ENCODE assay signal across 13 cellular contexts in genomic region chr1:11940260-11940921, GRCh38. TPM values are rescaled to one million over a fixed set of nuclear protein-coding genes. Genes with fewer than 3 reads are reported as not detected.
A peak's percentile ranks its signal among the peaks of the same experiment; 100 is the strongest.
DNase-seq lines count a peak whose midpoint lies in the region; ATAC-seq and TF ChIP-seq lines count a peak whose summit lies in the region.
"Had no signal": no experiment of that assay in that cellular context is flagged by ENCODE, and none has a peak within 500 bp of the region (broad histone marks: within the 10 kb centered on the region; RNA-seq: fewer than 3 reads in every experiment).

No MANE protein-coding gene starts in this region.

- H3K9ac ChIP-seq in colonic mucosa (ENCODE audit: low read depth in 2 of 2, low read length in 2 of 2) = no peak overlapping the region

- H3K9me3 Mint-ChIP-seq in activated CD4-positive, alpha-beta memory T cell treated with anti-CD3 and anti-CD28 coated beads, Interleukin-2, amount 10 ng/mL, durations not matched to agents 7 days and 5 days = no peaks in the 10 kb centered on the region
- H3K9me3 Mint-ChIP-seq: activated naive CD4-positive, alpha-beta T cell treated with anti-CD3 and anti-CD28 coated beads, Interleukin-2, amount 50 U/mL, for 72 hours; stimulated activated effector memory CD8-positive, alpha-beta T cell treated with anti-CD3 and anti-CD28 coated beads, Interleukin-12 subunit alpha, Interleukin-12 subunit beta, amount 100 ng/mL, for 72 hours had no signal

- H3K27ac Mint-ChIP-seq in activated CD4-positive, alpha-beta memory T cell treated with anti-CD3 and anti-CD28 coated beads, Interleukin-2, amount 10 ng/mL, durations not matched to agents 7 days and 5 days = no peak overlapping the region
- H3K27ac Mint-ChIP-seq: activated CD4-positive, alpha-beta T cell treated with anti-CD3 and anti-CD28 coated beads for 36 hours; activated naive CD4-positive, alpha-beta T cell treated with anti-CD3 and anti-CD28 coated beads, Interleukin-2, amount 50 U/mL, for 72 hours; stimulated activated effector memory CD8-positive, alpha-beta T cell treated with anti-CD3 and anti-CD28 coated beads, Interleukin-12 subunit alpha, Interleukin-12 subunit beta, amount 100 ng/mL, for 72 hours had no signal

- no peaks in the 10 kb centered on the region for H3K9me3 ChIP-seq in colonic mucosa

- CTCF ChIA-PET in activated CD4-positive, alpha-beta memory T cell treated with anti-CD3 and anti-CD28 coated beads, Interleukin-2, amount 10 ng/mL, durations not matched to agents 7 days and 5 days (lab: Charles Lee) = no interaction called here

- POLR2A ChIA-PET in activated CD4-positive, alpha-beta memory T cell treated with anti-CD3 and anti-CD28 coated beads, Interleukin-2, amount 10 ng/mL, durations not matched to agents 7 days and 5 days (lab: Charles Lee) = interaction anchor here (7.9 kb wide), 1 partner anchor 32 kb away, joined by 121 read pairs; no protein-coding TSS in a partner anchor

- peak; percentile 95 for ATAC-seq in left lobe of liver
- ATAC-seq: activated CD4-positive, alpha-beta T cell treated with anti-CD3 and anti-CD28 coated beads for 36 hours; activated naive CD4-positive, alpha-beta T cell treated with anti-CD3 and anti-CD28 coated beads, Interleukin-2, amount 50 U/mL, for 72 hours; stimulated activated effector memory CD8-positive, alpha-beta T cell treated with anti-CD3 and anti-CD28 coated beads, Interleukin-12 subunit alpha, Interleukin-12 subunit beta, amount 100 ng/mL, for 72 hours had no signal

- no peak overlapping the region for H3K4me3 Mint-ChIP-seq in activated CD4-positive, alpha-beta memory T cell treated with anti-CD3 and anti-CD28 coated beads, Interleukin-2, amount 10 ng/mL, durations not matched to agents 7 days and 5 days
- H3K4me3 Mint-ChIP-seq: activated CD4-positive, alpha-beta T cell treated with anti-CD3 and anti-CD28 coated beads for 36 hours; stimulated activated effector memory CD8-positive, alpha-beta T cell treated with anti-CD3 and anti-CD28 coated beads, Interleukin-12 subunit alpha, Interleukin-12 subunit beta, amount 100 ng/mL, for 72 hours had no signal

- DNase-seq in NCI-H2196 (lab: John Stamatoyannopoulos, UW; ENCODE audit: unreplicated experiment) (peak; percentile 84), colonic mucosa (peak; percentile 42), left lobe of liver (ENCODE audit: low spot score) (peak; percentile 89), KG1 (lab: John Stamatoyannopoulos, UW) (no peak), NCI-H2107 (lab: John Stamatoyannopoulos, UW) (no peak)
- DNase-seq in activated CD4-positive, alpha-beta memory T cell treated with anti-CD3 and anti-CD28 coated beads, Interleukin-2, amount 10 ng/mL, durations not matched to agents 7 days and 5 days = no peak
- DNase-seq: activated CD4-positive, alpha-beta T cell treated with anti-CD3 and anti-CD28 coated beads for 36 hours; DND-41; NCI-H1694 treated with DMSO at 0.1 percent for 48 hours; SHP77 treated with DMSO at 0.1 percent for 48 hours had no signal

- peaks cover 2% of the 10 kb centered on the region for H3K36me3 Mint-ChIP-seq in activated CD4-positive, alpha-beta memory T cell treated with anti-CD3 and anti-CD28 coated beads, Interleukin-2, amount 10 ng/mL, durations not matched to agents 7 days and 5 days (ENCODE audit: low read depth)
- H3K36me3 Mint-ChIP-seq: activated naive CD4-positive, alpha-beta T cell treated with anti-CD3 and anti-CD28 coated beads, Interleukin-2, amount 50 U/mL, for 72 hours; stimulated activated effector memory CD8-positive, alpha-beta T cell treated with anti-CD3 and anti-CD28 coated beads, Interleukin-12 subunit alpha, Interleukin-12 subunit beta, amount 100 ng/mL, for 72 hours had no signal

- no peak overlapping the region for H3K4me3 ChIP-seq in colonic mucosa

- TF ChIP-seq CTCF in colonic mucosa (IDR thresholded peaks at IDR 0.05) = no peak

- no peak overlapping the region for H3K27ac ChIP-seq in colonic mucosa
- peak overlapping the region; percentile 50 for H3K27ac ChIP-seq in temporal lobe (ENCODE audit: low read depth, low read length)

- peaks cover 12% of the 10 kb centered on the region for H3K4me1 ChIP-seq in colonic mucosa

- H3K4me1 Mint-ChIP-seq in activated CD4-positive, alpha-beta memory T cell treated with anti-CD3 and anti-CD28 coated beads, Interleukin-2, amount 10 ng/mL, durations not matched to agents 7 days and 5 days = peaks cover 6% of the 10 kb centered on the region
- H3K4me1 Mint-ChIP-seq: activated CD4-positive, alpha-beta T cell treated with anti-CD3 and anti-CD28 coated beads for 36 hours had no signal

- no peaks in the 10 kb centered on the region for H3K27me3 ChIP-seq in colonic mucosa

- H3K36me3 ChIP-seq in colonic mucosa = no peaks in the 10 kb centered on the region

- intact Hi-C loops in colonic mucosa (cut with DNase I) = no loop called here

- H3K27me3 Mint-ChIP-seq in activated CD4-positive, alpha-beta memory T cell treated with anti-CD3 and anti-CD28 coated beads, Interleukin-2, amount 10 ng/mL, durations not matched to agents 7 days and 5 days = no peaks in the 10 kb centered on the region
- H3K27me3 Mint-ChIP-seq: activated CD4-positive, alpha-beta T cell treated with anti-CD3 and anti-CD28 coated beads for 36 hours had no signal

RNA-seq across cellular contexts. Expression of gene PLOD1, which starts 5.9 kb away (rescaled TPM):
- total RNA-seq in colonic mucosa (10 to 100 TPM; 72.5 to 83.9 TPM), left lobe of liver (70.8 TPM), temporal lobe (18.7 TPM)
- 10 to 100 TPM; 15.7 to 16.5 TPM for total RNA-seq in activated CD4-positive, alpha-beta memory T cell treated with anti-CD3 and anti-CD28 coated beads, Interleukin-2, amount 10 ng/mL, durations not matched to agents 7 days and 5 days

RNA-seq across cellular contexts. Expression of gene KIAA2013, which starts 14.2 kb away (rescaled TPM):
- total RNA-seq in colonic mucosa (100 to 1,000 TPM; 110 to 128 TPM), left lobe of liver (50.9 TPM), temporal lobe (12.8 TPM)
- 10 to 100 TPM; 41.5 to 41.9 TPM for total RNA-seq in activated CD4-positive, alpha-beta memory T cell treated with anti-CD3 and anti-CD28 coated beads, Interleukin-2, amount 10 ng/mL, durations not matched to agents 7 days and 5 days

RNA-seq across cellular contexts. Expression of gene MFN2, which starts 39.9 kb away (rescaled TPM):
- total RNA-seq in colonic mucosa (100 to 1,000 TPM; 102 to 110 TPM), left lobe of liver (45.0 TPM), temporal lobe (39.8 TPM)
- total RNA-seq in activated CD4-positive, alpha-beta memory T cell treated with anti-CD3 and anti-CD28 coated beads, Interleukin-2, amount 10 ng/mL, durations not matched to agents 7 days and 5 days = 10 to 100 TPM; 51.4 to 52.1 TPM

Comparison
In these comparisons a context has a peak if more than half of its experiments do, and no peak if none do; other contexts are left out.
1. DNase-seq: peak in NCI-H2196 (single experiment), colonic mucosa (single experiment) and left lobe of liver (single experiment); none in activated CD4-positive, alpha-beta memory T cell treated with anti-CD3 and anti-CD28 coated beads, Interleukin-2, amount 10 ng/mL, durations not matched to agents 7 days and 5 days (single experiment), KG1 (single experiment) and NCI-H2107 (single experiment).